ENCODE assay signal across 1 cellular context in the genomic region with DNA sequence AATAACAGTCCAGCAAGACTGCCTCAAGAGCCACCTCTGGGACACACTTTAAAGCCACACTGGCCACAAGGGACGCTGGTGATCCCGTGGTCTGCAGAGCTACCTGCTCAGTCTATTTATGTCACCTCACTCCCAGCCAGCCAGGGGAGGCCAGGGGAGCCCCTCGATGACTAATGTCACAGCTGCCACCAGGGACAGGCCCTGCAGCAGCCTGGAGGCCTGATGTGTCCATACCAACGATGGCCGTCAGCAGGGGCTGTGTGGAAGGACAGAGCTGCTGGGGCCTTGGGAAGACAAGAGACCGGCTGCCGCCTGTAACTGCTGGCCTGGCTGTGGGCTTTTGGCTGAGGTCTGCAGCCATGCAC.
TF ChIP-seq lines count a peak whose summit lies in the region.

No MANE protein-coding gene starts in this region.

TF ChIP-seq in SK-N-SH treated with all-trans-retinoic acid at 6 μM for 48 hours, 23 proteins besides CTCF, POLR2A, EP300 and RAD21 (continued from another document):
- no peak for TF ChIP-seq POU6F1 (CRISPR knock-in tag; IDR thresholded peaks at IDR 0.05; ENCODE audit: borderline replicate concordance, low read depth)
- no peak for TF ChIP-seq TCF4 (CRISPR knock-in tag; IDR thresholded peaks at IDR 0.05; ENCODE audit: borderline replicate concordance)
- no peak for TF ChIP-seq TOX (CRISPR knock-in tag; IDR thresholded peaks at IDR 0.05; ENCODE audit: borderline replicate concordance)
- no peak for TF ChIP-seq ARNTL (CRISPR knock-in tag; IDR thresholded peaks at IDR 0.05; ENCODE audit: borderline replicate concordance, low read depth)
